1 cellular context compared by ENCODE assay signal in genomic region chr1:54413295-54413694, GRCh38.
TF ChIP-seq lines count a peak whose summit lies in the region.

No MANE protein-coding gene starts in this region.

TF ChIP-seq in GM23338, 12 proteins besides CTCF, POLR2A, EP300 and RAD21 (continued from another document):
- TF ChIP-seq, protein P1, sequence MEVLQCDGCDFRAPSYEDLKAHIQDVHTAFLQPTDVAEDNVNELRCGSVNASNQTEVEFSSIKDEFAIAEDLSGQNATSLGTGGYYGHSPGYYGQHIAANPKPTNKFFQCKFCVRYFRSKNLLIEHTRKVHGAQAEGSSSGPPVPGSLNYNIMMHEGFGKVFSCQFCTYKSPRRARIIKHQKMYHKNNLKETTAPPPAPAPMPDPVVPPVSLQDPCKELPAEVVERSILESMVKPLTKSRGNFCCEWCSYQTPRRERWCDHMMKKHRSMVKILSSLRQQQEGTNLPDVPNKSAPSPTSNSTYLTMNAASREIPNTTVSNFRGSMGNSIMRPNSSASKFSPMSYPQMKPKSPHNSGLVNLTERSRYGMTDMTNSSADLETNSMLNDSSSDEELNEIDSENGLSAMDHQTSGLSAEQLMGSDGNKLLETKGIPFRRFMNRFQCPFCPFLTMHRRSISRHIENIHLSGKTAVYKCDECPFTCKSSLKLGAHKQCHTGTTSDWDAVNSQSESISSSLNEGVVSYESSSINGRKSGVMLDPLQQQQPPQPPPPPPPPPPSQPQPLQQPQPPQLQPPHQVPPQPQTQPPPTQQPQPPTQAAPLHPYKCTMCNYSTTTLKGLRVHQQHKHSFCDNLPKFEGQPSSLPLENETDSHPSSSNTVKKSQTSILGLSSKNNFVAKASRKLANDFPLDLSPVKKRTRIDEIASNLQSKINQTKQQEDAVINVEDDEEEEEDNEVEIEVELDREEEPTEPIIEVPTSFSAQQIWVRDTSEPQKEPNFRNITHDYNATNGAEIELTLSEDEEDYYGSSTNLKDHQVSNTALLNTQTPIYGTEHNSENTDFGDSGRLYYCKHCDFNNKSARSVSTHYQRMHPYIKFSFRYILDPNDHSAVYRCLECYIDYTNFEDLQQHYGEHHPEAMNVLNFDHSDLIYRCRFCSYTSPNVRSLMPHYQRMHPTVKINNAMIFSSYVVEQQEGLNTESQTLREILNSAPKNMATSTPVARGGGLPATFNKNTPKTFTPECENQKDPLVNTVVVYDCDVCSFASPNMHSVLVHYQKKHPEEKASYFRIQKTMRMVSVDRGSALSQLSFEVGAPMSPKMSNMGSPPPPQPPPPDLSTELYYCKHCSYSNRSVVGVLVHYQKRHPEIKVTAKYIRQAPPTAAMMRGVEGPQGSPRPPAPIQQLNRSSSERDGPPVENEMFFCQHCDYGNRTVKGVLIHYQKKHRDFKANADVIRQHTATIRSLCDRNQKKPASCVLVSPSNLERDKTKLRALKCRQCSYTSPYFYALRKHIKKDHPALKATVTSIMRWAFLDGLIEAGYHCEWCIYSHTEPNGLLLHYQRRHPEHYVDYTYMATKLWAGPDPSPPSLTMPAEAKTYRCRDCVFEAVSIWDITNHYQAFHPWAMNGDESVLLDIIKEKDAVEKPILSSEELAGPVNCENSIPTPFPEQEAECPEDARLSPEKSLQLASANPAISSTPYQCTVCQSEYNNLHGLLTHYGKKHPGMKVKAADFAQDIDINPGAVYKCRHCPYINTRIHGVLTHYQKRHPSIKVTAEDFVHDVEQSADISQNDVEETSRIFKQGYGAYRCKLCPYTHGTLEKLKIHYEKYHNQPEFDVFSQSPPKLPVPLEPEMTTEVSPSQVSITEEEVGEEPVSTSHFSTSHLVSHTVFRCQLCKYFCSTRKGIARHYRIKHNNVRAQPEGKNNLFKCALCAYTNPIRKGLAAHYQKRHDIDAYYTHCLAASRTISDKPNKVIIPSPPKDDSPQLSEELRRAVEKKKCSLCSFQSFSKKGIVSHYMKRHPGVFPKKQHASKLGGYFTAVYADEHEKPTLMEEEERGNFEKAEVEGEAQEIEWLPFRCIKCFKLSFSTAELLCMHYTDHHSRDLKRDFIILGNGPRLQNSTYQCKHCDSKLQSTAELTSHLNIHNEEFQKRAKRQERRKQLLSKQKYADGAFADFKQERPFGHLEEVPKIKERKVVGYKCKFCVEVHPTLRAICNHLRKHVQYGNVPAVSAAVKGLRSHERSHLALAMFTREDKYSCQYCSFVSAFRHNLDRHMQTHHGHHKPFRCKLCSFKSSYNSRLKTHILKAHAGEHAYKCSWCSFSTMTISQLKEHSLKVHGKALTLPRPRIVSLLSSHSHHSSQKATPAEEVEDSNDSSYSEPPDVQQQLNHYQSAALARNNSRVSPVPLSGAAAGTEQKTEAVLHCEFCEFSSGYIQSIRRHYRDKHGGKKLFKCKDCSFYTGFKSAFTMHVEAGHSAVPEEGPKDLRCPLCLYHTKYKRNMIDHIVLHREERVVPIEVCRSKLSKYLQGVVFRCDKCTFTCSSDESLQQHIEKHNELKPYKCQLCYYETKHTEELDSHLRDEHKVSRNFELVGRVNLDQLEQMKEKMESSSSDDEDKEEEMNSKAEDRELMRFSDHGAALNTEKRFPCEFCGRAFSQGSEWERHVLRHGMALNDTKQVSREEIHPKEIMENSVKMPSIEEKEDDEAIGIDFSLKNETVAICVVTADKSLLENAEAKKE (CRISPR knock-in tag; IDR thresholded peaks at IDR 0.05): no peak
- TF ChIP-seq ETS1 (IDR thresholded peaks at IDR 0.05) (no peak), STAT1 (IDR thresholded peaks at IDR 0.05; ENCODE audit: unreplicated experiment) (no peak), EZH2 (IDR thresholded peaks at IDR 0.05; ENCODE audit: low read depth, unreplicated experiment) (no peak)
